ENCODE assay signal across 32 cellular contexts in genomic region chr2:46765045-46765444, GRCh38.
"Had no signal": no experiment of that assay in that cellular context is flagged by ENCODE, and none has a peak within 500 bp of the region (broad histone marks: within the 10 kb centered on the region; RNA-seq: fewer than 3 reads in every experiment).

No MANE protein-coding gene starts in this region.

- DNase-seq: activated CD4-positive, alpha-beta memory T cell treated with anti-CD3 and anti-CD28 coated beads, Interleukin-2, amount 10 ng/mL, durations not matched to agents 7 days and 5 days; activated CD4-positive, alpha-beta T cell treated with anti-CD3 and anti-CD28 coated beads for 1 hour; activated CD4-positive, alpha-beta T cell treated with anti-CD3 and anti-CD28 coated beads for 4 hours; activated CD4-positive, alpha-beta T cell treated with anti-CD3 and anti-CD28 coated beads, Interleukin-2, amount 10 ng/mL, durations not matched to agents 7 days and 5 days; activated CD4-positive, alpha-beta T cell treated with anti-CD3 and anti-CD28 coated beads, Interleukin-2, amount 50 U/mL, for 4 hours; activated CD8-positive, alpha-beta memory T cell treated with anti-CD3 and anti-CD28 coated beads for 24 hours; activated effector memory CD4-positive, alpha-beta T cell treated with anti-CD3 and anti-CD28 coated beads, Interleukin-2, amount 50 U/mL, for 16 hours; activated naive CD4-positive, alpha-beta T cell treated with anti-CD3 and anti-CD28 coated beads for 36 hours; activated naive CD8-positive, alpha-beta T cell treated with anti-CD3 and anti-CD28 coated beads for 36 hours; activated naive CD8-positive, alpha-beta T cell treated with anti-CD3 and anti-CD28 coated beads, Interleukin-2, amount 50 U/mL, for 24 hours; activated T-cell treated with anti-CD3 and anti-CD28 coated beads, Interleukin-2, amount 50 U/mL, for 1 hour; activated T-cell treated with anti-CD3 and anti-CD28 coated beads, Interleukin-2, amount 50 U/mL, for 48 hours; adrenal gland; amygdala; aorta; body of pancreas; caudate nucleus; cortex of kidney; dermis blood vessel endothelial cell; effector CD4-positive, alpha-beta T cell; effector memory CD8-positive, alpha-beta T cell; erythroblast; foreskin keratinocyte; gastrocnemius medialis; glutamatergic neuron; heart left ventricle; T-helper 2 cell had no signal

- ATAC-seq: activated naive CD8-positive, alpha-beta T cell treated with anti-CD3 and anti-CD28 coated beads, Interleukin-2, amount 50 U/mL, for 24 hours; body of pancreas; effector memory CD8-positive, alpha-beta T cell; foreskin keratinocyte; gastrocnemius medialis; heart left ventricle had no signal

- H3K27ac Mint-ChIP-seq: activated CD4-positive, alpha-beta memory T cell treated with anti-CD3 and anti-CD28 coated beads, Interleukin-2, amount 10 ng/mL, durations not matched to agents 7 days and 5 days; activated CD4-positive, alpha-beta T cell treated with anti-CD3 and anti-CD28 coated beads, Interleukin-2, amount 10 ng/mL, durations not matched to agents 7 days and 5 days; activated naive CD4-positive, alpha-beta T cell treated with anti-CD3 and anti-CD28 coated beads for 36 hours; activated naive CD4-positive, alpha-beta T cell treated with anti-CD3 and anti-CD28 coated beads, Interleukin-2, amount 50 U/mL, for 24 hours; activated naive CD8-positive, alpha-beta T cell treated with anti-CD3 and anti-CD28 coated beads for 36 hours; activated naive CD8-positive, alpha-beta T cell treated with anti-CD3 and anti-CD28 coated beads, Interleukin-2, amount 50 U/mL, for 24 hours; activated T-helper 1 cell treated with anti-CD3 and anti-CD28 coated beads, Interleukin-12 subunit alpha, Interleukin-12 subunit beta, Interleukin-2, Interleukin-4 antibody, amounts not matched to agents 30 ng/mL and 10 ng/mL and 1 ng/mL, durations not matched to agents 14 hours and 24 hours and 36 hours; activated T-helper 2 cell treated with anti-CD3 and anti-CD28 coated beads, Interferon-gamma antibody, Interleukin-2, Interleukin-4, amounts not matched to agents 10 μg/mL and 5 μg/mL and 100 μg/mL, durations not matched to agents 14 hours and 24 hours and 36 hours; effector memory CD8-positive, alpha-beta T cell had no signal

- H3K27me3 ChIP-seq: adrenal gland, body of pancreas, esophagus muscularis mucosa, foreskin keratinocyte, gastrocnemius medialis, heart left ventricle had no signal

- H3K9me3 ChIP-seq: adrenal gland, body of pancreas, esophagus muscularis mucosa, gastrocnemius medialis, heart left ventricle had no signal

- H3K27me3 Mint-ChIP-seq: activated CD4-positive, alpha-beta memory T cell treated with anti-CD3 and anti-CD28 coated beads, Interleukin-2, amount 10 ng/mL, durations not matched to agents 7 days and 5 days; activated CD4-positive, alpha-beta T cell treated with anti-CD3 and anti-CD28 coated beads, Interleukin-2, amount 10 ng/mL, durations not matched to agents 7 days and 5 days; activated naive CD4-positive, alpha-beta T cell treated with anti-CD3 and anti-CD28 coated beads, Interleukin-2, amount 50 U/mL, for 24 hours; activated naive CD8-positive, alpha-beta T cell treated with anti-CD3 and anti-CD28 coated beads for 36 hours; activated naive CD8-positive, alpha-beta T cell treated with anti-CD3 and anti-CD28 coated beads, Interleukin-2, amount 50 U/mL, for 24 hours; effector memory CD8-positive, alpha-beta T cell had no signal

- H3K4me3 ChIP-seq: adrenal gland, body of pancreas, esophagus muscularis mucosa, gastrocnemius medialis, heart left ventricle had no signal

- H3K4me1 ChIP-seq: foreskin keratinocyte had no signal

- H3K27ac ChIP-seq: adrenal gland, body of pancreas, esophagus muscularis mucosa, foreskin keratinocyte, gastrocnemius medialis, heart left ventricle had no signal

- H3K36me3 ChIP-seq: adrenal gland, gastrocnemius medialis had no signal

- H3K9me3 Mint-ChIP-seq: activated CD4-positive, alpha-beta memory T cell treated with anti-CD3 and anti-CD28 coated beads, Interleukin-2, amount 10 ng/mL, durations not matched to agents 7 days and 5 days; activated CD4-positive, alpha-beta T cell treated with anti-CD3 and anti-CD28 coated beads, Interleukin-2, amount 10 ng/mL, durations not matched to agents 7 days and 5 days; activated naive CD4-positive, alpha-beta T cell treated with anti-CD3 and anti-CD28 coated beads for 36 hours; activated naive CD4-positive, alpha-beta T cell treated with anti-CD3 and anti-CD28 coated beads, Interleukin-2, amount 50 U/mL, for 24 hours; activated naive CD8-positive, alpha-beta T cell treated with anti-CD3 and anti-CD28 coated beads for 36 hours; activated naive CD8-positive, alpha-beta T cell treated with anti-CD3 and anti-CD28 coated beads, Interleukin-2, amount 50 U/mL, for 24 hours; activated T-helper 1 cell treated with anti-CD3 and anti-CD28 coated beads, Interleukin-12 subunit alpha, Interleukin-12 subunit beta, Interleukin-2, Interleukin-4 antibody, amounts not matched to agents 30 ng/mL and 10 ng/mL and 1 ng/mL, durations not matched to agents 14 hours and 24 hours and 36 hours; activated T-helper 2 cell treated with anti-CD3 and anti-CD28 coated beads, Interferon-gamma antibody, Interleukin-2, Interleukin-4, amounts not matched to agents 10 μg/mL and 5 μg/mL and 100 μg/mL, durations not matched to agents 14 hours and 24 hours and 36 hours; effector memory CD8-positive, alpha-beta T cell had no signal

- H3K4me1 Mint-ChIP-seq: activated CD4-positive, alpha-beta memory T cell treated with anti-CD3 and anti-CD28 coated beads, Interleukin-2, amount 10 ng/mL, durations not matched to agents 7 days and 5 days; activated CD4-positive, alpha-beta T cell treated with anti-CD3 and anti-CD28 coated beads, Interleukin-2, amount 10 ng/mL, durations not matched to agents 7 days and 5 days; activated naive CD4-positive, alpha-beta T cell treated with anti-CD3 and anti-CD28 coated beads, Interleukin-2, amount 50 U/mL, for 24 hours; activated naive CD8-positive, alpha-beta T cell treated with anti-CD3 and anti-CD28 coated beads for 36 hours; activated naive CD8-positive, alpha-beta T cell treated with anti-CD3 and anti-CD28 coated beads, Interleukin-2, amount 50 U/mL, for 24 hours had no signal

- FAIRE-seq: colon had no signal

- H3K4me3 Mint-ChIP-seq: activated CD4-positive, alpha-beta memory T cell treated with anti-CD3 and anti-CD28 coated beads, Interleukin-2, amount 10 ng/mL, durations not matched to agents 7 days and 5 days; activated CD4-positive, alpha-beta T cell treated with anti-CD3 and anti-CD28 coated beads, Interleukin-2, amount 10 ng/mL, durations not matched to agents 7 days and 5 days; activated naive CD4-positive, alpha-beta T cell treated with anti-CD3 and anti-CD28 coated beads for 36 hours; activated naive CD4-positive, alpha-beta T cell treated with anti-CD3 and anti-CD28 coated beads, Interleukin-2, amount 50 U/mL, for 24 hours; activated naive CD8-positive, alpha-beta T cell treated with anti-CD3 and anti-CD28 coated beads for 36 hours; activated naive CD8-positive, alpha-beta T cell treated with anti-CD3 and anti-CD28 coated beads, Interleukin-2, amount 50 U/mL, for 24 hours; activated T-helper 1 cell treated with anti-CD3 and anti-CD28 coated beads, Interleukin-12 subunit alpha, Interleukin-12 subunit beta, Interleukin-2, Interleukin-4 antibody, amounts not matched to agents 30 ng/mL and 10 ng/mL and 1 ng/mL, durations not matched to agents 14 hours and 24 hours and 36 hours; effector memory CD8-positive, alpha-beta T cell had no signal
